27 cellular contexts compared by ENCODE assay signal in genomic region chr5:151646334-151646733, GRCh38. TPM values are rescaled to one million over a fixed set of nuclear protein-coding genes. Genes with fewer than 3 reads are reported as not detected.
"Had no signal": no experiment of that assay in that cellular context is flagged by ENCODE, and none has a peak within 500 bp of the region (broad histone marks: within the 10 kb centered on the region; RNA-seq: fewer than 3 reads in every experiment).

No MANE protein-coding gene starts in this region.

- DNase-seq: activated CD4-positive, alpha-beta T cell treated with anti-CD3 and anti-CD28 coated beads for 4 hours; activated CD8-positive, alpha-beta memory T cell treated with anti-CD3 and anti-CD28 coated beads, Interleukin-2, amount 50 U/mL, for 4 hours; activated CD8-positive, alpha-beta T cell treated with anti-CD3 and anti-CD28 coated beads for 36 hours; activated gamma-delta T cell treated with Interleukin-2 at 50 U/mL for 16 hours; activated naive CD4-positive, alpha-beta T cell treated with anti-CD3 and anti-CD28 coated beads, Interleukin-2, amount 10 ng/mL, durations not matched to agents 7 days and 5 days; activated naive CD8-positive, alpha-beta T cell treated with anti-CD3 and anti-CD28 coated beads for 36 hours; activated T-cell treated with anti-CD3 and anti-CD28 coated beads, Interleukin-2, amount 50 U/mL, for 72 hours; brain microvascular endothelial cell; MG63; MV-4-11; NCI-H1092 treated with DMSO at 0.1 percent for 48 hours; NCI-H1417 treated with DMSO at 0.1 percent for 48 hours; NCI-H1694; NCI-H2029; NCI-H2107; NCI-H2171 treated with DMSO at 0.1 percent for 48 hours; NCI-H226; NCI-H510A; NCI-H526 treated with DMSO at 0.1 percent for 48 hours; NCI-H82; SIG-M5; T-cell; T-helper 2 cell; T1000; WERI-Rb-1 had no signal

- H3K27me3 ChIP-seq: brain microvascular endothelial cell, MG63 had no signal

- ATAC-seq: activated CD8-positive, alpha-beta T cell treated with anti-CD3 and anti-CD28 coated beads for 36 hours; activated T-cell treated with anti-CD3 and anti-CD28 coated beads, Interleukin-2, amount 50 U/mL, for 72 hours; T-cell had no signal

- H3K9ac ChIP-seq: KMS-11 had no signal

- H3K27ac ChIP-seq: brain microvascular endothelial cell, KMS-11, WERI-Rb-1 had no signal

- H3K36me3 ChIP-seq: brain microvascular endothelial cell, MG63, WERI-Rb-1 had no signal

- H3K4me2 ChIP-seq: KMS-11 had no signal

- H3K4me3 ChIP-seq: MG63 had no signal

- H3K9me3 ChIP-seq: MG63 had no signal

RNA-seq across cellular contexts. Expression of gene SPARC, which starts 40.4 kb away (rescaled TPM):
- total RNA-seq: activated CD8-positive, alpha-beta T cell treated with anti-CD3 and anti-CD28 coated beads for 36 hours; activated T-cell treated with anti-CD3 and anti-CD28 coated beads, Interleukin-2, amount 50 U/mL, for 72 hours had no signal

RNA-seq across cellular contexts. Expression of gene FAT2, which starts 55.2 kb away (rescaled TPM):
- total RNA-seq: activated CD8-positive, alpha-beta T cell treated with anti-CD3 and anti-CD28 coated beads for 36 hours; activated naive CD8-positive, alpha-beta T cell treated with anti-CD3 and anti-CD28 coated beads for 36 hours; activated T-cell treated with anti-CD3 and anti-CD28 coated beads, Interleukin-2, amount 50 U/mL, for 72 hours; OCI-LY7; T-cell had no signal
